In the genomic region with DNA sequence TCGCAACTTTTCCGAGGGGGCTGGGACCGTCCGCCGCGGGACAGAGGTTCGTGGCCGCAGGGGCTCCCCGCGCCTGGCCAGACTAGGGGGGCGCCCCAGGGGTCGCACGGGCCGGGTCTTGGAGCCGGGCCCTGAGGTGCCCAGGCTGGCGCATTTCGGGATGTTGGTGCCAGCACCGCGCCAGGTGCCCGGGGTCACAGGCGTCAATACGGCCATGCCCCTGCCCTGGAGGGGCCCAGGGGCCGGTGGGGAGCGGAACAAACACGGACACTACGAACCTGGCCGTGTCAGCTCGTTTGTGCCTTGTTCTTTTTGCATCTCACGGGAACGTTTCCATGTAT, we compare ENCODE assay signal across 9 cellular contexts. TPM values are rescaled to one million over a fixed set of nuclear protein-coding genes. Genes with fewer than 3 reads are reported as not detected.
DNase-seq lines count a peak whose midpoint lies in the region; ATAC-seq and TF ChIP-seq lines count a peak whose summit lies in the region.
"Had no signal": no experiment of that assay in that cellular context is flagged by ENCODE, and none has a peak within 500 bp of the region (broad histone marks: within the 10 kb centered on the region; RNA-seq: fewer than 3 reads in every experiment).

No MANE protein-coding gene starts in this region.

- no peak for DNase-seq in left ventricle myocardium inferior
- DNase-seq in NCI-H1930 (lab: John Stamatoyannopoulos, UW) = no peak
- DNase-seq in globus pallidus (ENCODE audit: low spot score) = no peak
- no peak for DNase-seq in DMS 273 treated with DMSO at 0.1 percent for 48 hours (lab: John Stamatoyannopoulos, UW)
- no peak for DNase-seq in OCI-M1 (lab: John Stamatoyannopoulos, UW)
- DNase-seq: HCEC 1CT had no signal

- no peaks in the 10 kb centered on the region for H3K36me3 ChIP-seq in left ventricle myocardium inferior
- H3K36me3 ChIP-seq in skeletal muscle tissue (ENCODE audit: control insufficient read depth in 3 of 3, insufficient read depth in 3 of 3, low read length in 3 of 3) = peaks cover under 1 to 2% (median under 1%) of the 10 kb centered on the region in 3 donors

- H3K27me3 ChIP-seq in left ventricle myocardium inferior (ENCODE audit: low read depth) (peaks cover 9% of the 10 kb centered on the region), skeletal muscle tissue (ENCODE audit: control insufficient read depth in 3 of 3, insufficient read depth in 3 of 3, low read length in 3 of 3) (peaks cover 0 to 3% (median 0%) of the 10 kb centered on the region in 3 donors)

- H3K9ac ChIP-seq in skeletal muscle tissue (ENCODE audit: low read depth in 1 of 3, low read length in 3 of 3) = peak overlapping the region; percentile 60 to 86 (median 85)

- H3K27ac ChIP-seq in VCaP (peak overlapping the region; percentile 19; the same call in 1 of the 2 replicates), left ventricle myocardium inferior (replicated peaks) (peak overlapping the region; percentile 74), skeletal muscle tissue (ENCODE audit: low read depth, low read length) (peak overlapping the region; percentile 78)

- H3K9me3 ChIP-seq in left ventricle myocardium inferior (replicated peaks) = no peaks in the 10 kb centered on the region
- H3K9me3 ChIP-seq in skeletal muscle tissue (ENCODE audit: control insufficient read depth in 3 of 3, low read length in 3 of 3) = no peaks in the 10 kb centered on the region

- peaks cover 49% of the 10 kb centered on the region for H3K4me1 ChIP-seq in left ventricle myocardium inferior
- H3K4me1 ChIP-seq in skeletal muscle tissue (ENCODE audit: control insufficient read depth in 3 of 3, insufficient read depth in 3 of 3, low read length in 3 of 3) = peaks cover 25 to 44% (median 38%) of the 10 kb centered on the region in 3 donors

- ATAC-seq in GM21723 (IDR thresholded peaks at IDR 0.05; ENCODE audit: unreplicated experiment) = peak; percentile 17

- intact Hi-C loops in left ventricle myocardium inferior (cut with micrococcal nuclease) = no loop called here

- H3K4me3 ChIP-seq in left ventricle myocardium inferior = peak overlapping the region; percentile 78
- peak overlapping the region; percentile 61 to 83 (median 72) for H3K4me3 ChIP-seq in skeletal muscle tissue (ENCODE audit: low read length in 3 of 3)

- no peak for TF ChIP-seq CTCF in VCaP (conservative IDR thresholded peaks at IDR 0.05)
- TF ChIP-seq CTCF in left ventricle myocardium inferior (IDR thresholded peaks at IDR 0.05; ENCODE audit: borderline replicate concordance) = no peak

RNA-seq across cellular contexts. Expression of a gene that starts 0.4 kb away (rescaled TPM):
- total RNA-seq in left ventricle myocardium inferior = 4.7 TPM
- total RNA-seq in skeletal muscle tissue = 28.7 TPM

RNA-seq across cellular contexts. Expression of a gene that starts 40.8 kb away (rescaled TPM):
- total RNA-seq in left ventricle myocardium inferior (169 TPM), skeletal muscle tissue (99.7 TPM)

Comparison
In these comparisons a context has a peak if more than half of its experiments do, and no peak if none do; other contexts are left out.
1. H3K27ac ChIP-seq: peak in every context shown above with its lines; median percentile 78 in skeletal muscle tissue; 74 in left ventricle myocardium inferior; 19 in VCaP.